In genomic region chr14:102805454-102805891, GRCh38 we compare ENCODE assay signal across 9 cellular contexts. TPM values are rescaled to one million over a fixed set of nuclear protein-coding genes. Genes with fewer than 3 reads are reported as not detected.
DNase-seq lines count a peak whose midpoint lies in the region; ATAC-seq and TF ChIP-seq lines count a peak whose summit lies in the region.
"Had no signal": no experiment of that assay in that cellular context is flagged by ENCODE, and none has a peak within 500 bp of the region (broad histone marks: within the 10 kb centered on the region; RNA-seq: fewer than 3 reads in every experiment).

No MANE protein-coding gene starts in this region.

- peaks cover 34% of the 10 kb centered on the region for H3K4me1 ChIP-seq in MM.1S (ENCODE audit: low read length)

- peaks cover 13% of the 10 kb centered on the region for H3K4me1 Mint-ChIP-seq in Calu3 (ENCODE audit: low read depth, unreplicated experiment)

- BruUV-seq in Calu3 (replicated peaks; lab: Mats Ljungman, UMichigan): no TSS peak

- no peaks in the 10 kb centered on the region for H3K9me3 ChIP-seq in MM.1S (replicated peaks; ENCODE audit: insufficient read depth, low read length)

- H3K27me3 Mint-ChIP-seq in Calu3 (ENCODE audit: unreplicated experiment): no peaks in the 10 kb centered on the region

- peak; percentile 41 for DNase-seq in NK-92 treated with Interleukin-12 subunit alpha and Interleukin-12 subunit beta, amount 100 ng/mL, for 24 hours (lab: John Stamatoyannopoulos, UW)
- DNase-seq in NK-92 (lab: John Stamatoyannopoulos, UW; ENCODE audit: unreplicated experiment) (no peak), MM.1S (peak; percentile 71), DMS79 (lab: John Stamatoyannopoulos, UW) (no peak), Calu3 (no peak), NCI-H748 (lab: John Stamatoyannopoulos, UW; ENCODE audit: unreplicated experiment) (no peak)
- peak; percentile 48 to 76 for DNase-seq in activated naive CD4-positive, alpha-beta T cell treated with anti-CD3 and anti-CD28 coated beads, Interleukin-2, amount 50 U/mL, for 72 hours (ENCODE audit: low spot score in 2 of 2)
- DNase-seq in stimulated activated CD4-positive, alpha-beta T cell treated with anti-CD3 and anti-CD28 coated beads, Interleukin-1b, Interleukin-23, amount 100 ng/mL, for 48 hours: peak; percentile 56

- H2AFZ ChIP-seq in MM.1S (ENCODE audit: low read length): no peak overlapping the region

- H3K4me2 ChIP-seq in MM.1S (ENCODE audit: low read depth, low read length): peak overlapping the region; percentile 83

- H3K9ac ChIP-seq in MM.1S (ENCODE audit: low read length): peak overlapping the region; percentile 49; the same call in 1 of the 2 replicates

- intact Hi-C loops in Calu3 (cut with micrococcal nuclease; ENCODE audit: unreplicated experiment): no loop called here

- H3K27ac Mint-ChIP-seq in activated naive CD4-positive, alpha-beta T cell treated with anti-CD3 and anti-CD28 coated beads, Interleukin-2, amount 50 U/mL, for 72 hours: peak overlapping the region; percentile 95 to 97
- H3K27ac Mint-ChIP-seq in Calu3 (ENCODE audit: unreplicated experiment): no peak overlapping the region

- H3K79me2 ChIP-seq in MM.1S (ENCODE audit: low read length): peaks cover 86% of the 10 kb centered on the region

- ATAC-seq in activated naive CD4-positive, alpha-beta T cell treated with anti-CD3 and anti-CD28 coated beads, Interleukin-2, amount 50 U/mL, for 72 hours: peak; percentile 64 to 71

- H4K20me1 ChIP-seq in MM.1S (ENCODE audit: insufficient read depth, low read length): no peaks in the 10 kb centered on the region

- TF ChIP-seq CTCF in MM.1S (IDR thresholded peaks at IDR 0.05; ENCODE audit: low read length) (no peak), Calu3 (IDR thresholded peaks at IDR 0.05; ENCODE audit: unreplicated experiment) (no peak)

- H3F3A ChIP-seq in MM.1S (ENCODE audit: insufficient read depth, low read length): peaks cover 26% of the 10 kb centered on the region

- peak overlapping the region; percentile 89 for H3K27ac ChIP-seq in MM.1S (ENCODE audit: low read length)
- H3K27ac ChIP-seq: 22Rv1 had no signal

- no peaks in the 10 kb centered on the region for H3K9me2 ChIP-seq in MM.1S (replicated peaks; ENCODE audit: insufficient read depth, low read length)

- H3K36me3 ChIP-seq in MM.1S (replicated peaks; ENCODE audit: insufficient read depth, low read length): no peaks in the 10 kb centered on the region

- CTCF ChIA-PET in Calu3 (lab: Charles Lee): no interaction called here

- H3K36me3 Mint-ChIP-seq in activated naive CD4-positive, alpha-beta T cell treated with anti-CD3 and anti-CD28 coated beads, Interleukin-2, amount 50 U/mL, for 72 hours: peaks cover 22 to 24% of the 10 kb centered on the region in 2 donors
- no peaks in the 10 kb centered on the region for H3K36me3 Mint-ChIP-seq in Calu3 (ENCODE audit: insufficient read depth, unreplicated experiment)

- H3K4me3 ChIP-seq in MM.1S (ENCODE audit: low read length): peak overlapping the region; percentile 41

- H3K4me3 Mint-ChIP-seq in Calu3 (ENCODE audit: low read depth, unreplicated experiment): no peak overlapping the region

- no peaks in the 10 kb centered on the region for H3K9me3 Mint-ChIP-seq in activated naive CD4-positive, alpha-beta T cell treated with anti-CD3 and anti-CD28 coated beads, Interleukin-2, amount 50 U/mL, for 72 hours
- no peaks in the 10 kb centered on the region for H3K9me3 Mint-ChIP-seq in Calu3 (ENCODE audit: low read depth, unreplicated experiment)

- H3K27me3 ChIP-seq in MM.1S (replicated peaks; ENCODE audit: insufficient read depth, low read length): no peaks in the 10 kb centered on the region

RNA-seq across cellular contexts. Expression of gene TRAF3, which starts 28.2 kb away (rescaled TPM):
- 10 to 100 TPM; 54.9 to 97.0 TPM for total RNA-seq in activated naive CD4-positive, alpha-beta T cell treated with anti-CD3 and anti-CD28 coated beads, Interleukin-2, amount 50 U/mL, for 72 hours
- total RNA-seq in Calu3 (2022): 24.2 and 24.8 TPM in 2 replicates

Comparison
In these comparisons a context has a peak if more than half of its experiments do, and no peak if none do; other contexts are left out.
1. DNase-seq: peak in NK-92 treated with Interleukin-12 subunit alpha and Interleukin-12 subunit beta, amount 100 ng/mL, for 24 hours (single experiment), MM.1S (single experiment), activated naive CD4-positive, alpha-beta T cell treated with anti-CD3 and anti-CD28 coated beads, Interleukin-2, amount 50 U/mL, for 72 hours (2 of 2) and stimulated activated CD4-positive, alpha-beta T cell treated with anti-CD3 and anti-CD28 coated beads, Interleukin-1b, Interleukin-23, amount 100 ng/mL, for 48 hours (single experiment); none in NK-92 (single experiment), DMS79 (single experiment), Calu3 (single experiment) and NCI-H748 (single experiment).